22 cellular contexts compared by ENCODE assay signal in genomic region chr16:56773531-56773930, GRCh38.
"Had no signal": no experiment of that assay in that cellular context is flagged by ENCODE, and none has a peak within 500 bp of the region (broad histone marks: within the 10 kb centered on the region; RNA-seq: fewer than 3 reads in every experiment).

No MANE protein-coding gene starts in this region.

- H3K36me3 ChIP-seq: cardiac muscle cell, left ventricle myocardium inferior, neural progenitor cell, right atrium auricular region, spleen, tibial nerve had no signal

- ATAC-seq: activated T-cell treated with anti-CD3 and anti-CD28 coated beads, Interleukin-2, amount 50 U/mL, for 72 hours; foreskin keratinocyte; naive thymus-derived CD4-positive, alpha-beta T cell had no signal

- H2AFZ ChIP-seq: neural progenitor cell had no signal

- H3K27ac ChIP-seq: cardiac muscle cell, foreskin keratinocyte, left ventricle myocardium inferior, neural progenitor cell, right atrium auricular region, spleen, tibial nerve had no signal

- H3K27ac Mint-ChIP-seq: activated CD4-positive, alpha-beta memory T cell treated with anti-CD3 and anti-CD28 coated beads for 36 hours; activated naive CD4-positive, alpha-beta T cell treated with anti-CD3 and anti-CD28 coated beads for 36 hours; naive thymus-derived CD4-positive, alpha-beta T cell; neural progenitor cell; progenitor cell of endocrine pancreas; stimulated activated naive CD8-positive, alpha-beta T cell treated with anti-CD3 and anti-CD28 coated beads, Interleukin-15, Interleukin-2, amounts not matched to agents 100 ng/mL and 50 ng/mL, for 24 hours; T-helper 1 cell treated with Interleukin-12 subunit alpha and Interleukin-12 subunit beta and Interleukin-4 antibody, amounts not matched to agents 30 μg/mL and 1 μg/mL, for 36 hours had no signal

- DNase-seq: activated CD4-positive, alpha-beta memory T cell treated with anti-CD3 and anti-CD28 coated beads for 36 hours; activated CD4-positive, alpha-beta T cell treated with anti-CD3 and anti-CD28 coated beads for 48 hours; activated CD4-positive, CD25-positive, alpha-beta regulatory T cell; activated effector memory CD4-positive, alpha-beta T cell treated with Interleukin-2 at 50 U/mL for 16 hours; activated naive CD4-positive, alpha-beta T cell treated with anti-CD3 and anti-CD28 coated beads for 36 hours; activated T-cell treated with anti-CD3 and anti-CD28 coated beads, Interleukin-2, amount 50 U/mL, for 72 hours; amygdala; cortex of kidney; foreskin keratinocyte; kidney; left ventricle myocardium inferior; naive thymus-derived CD4-positive, alpha-beta T cell; spleen; stimulated activated CD4-positive, alpha-beta T cell treated with anti-CD3 and anti-CD28 coated beads, Interleukin-4, amount 100 ng/mL, for 4 hours; T1000 had no signal

- H3K4me3 ChIP-seq: cardiac muscle cell, left ventricle myocardium inferior, neural progenitor cell, right atrium auricular region, spleen, tibial nerve had no signal

- H3K27me3 Mint-ChIP-seq: activated CD4-positive, alpha-beta memory T cell treated with anti-CD3 and anti-CD28 coated beads for 36 hours; naive thymus-derived CD4-positive, alpha-beta T cell; progenitor cell of endocrine pancreas; stimulated activated naive CD8-positive, alpha-beta T cell treated with anti-CD3 and anti-CD28 coated beads, Interleukin-15, Interleukin-2, amounts not matched to agents 100 ng/mL and 50 ng/mL, for 24 hours had no signal

- H3K36me3 Mint-ChIP-seq: activated CD4-positive, alpha-beta memory T cell treated with anti-CD3 and anti-CD28 coated beads for 36 hours; neural progenitor cell had no signal

- H3K4me3 Mint-ChIP-seq: activated CD4-positive, alpha-beta memory T cell treated with anti-CD3 and anti-CD28 coated beads for 36 hours; activated naive CD4-positive, alpha-beta T cell treated with anti-CD3 and anti-CD28 coated beads for 36 hours; activated T-cell treated with anti-CD3 and anti-CD28 coated beads, Interleukin-2, amount 50 U/mL, for 72 hours; naive thymus-derived CD4-positive, alpha-beta T cell; neural progenitor cell; stimulated activated naive CD8-positive, alpha-beta T cell treated with anti-CD3 and anti-CD28 coated beads, Interleukin-15, Interleukin-2, amounts not matched to agents 100 ng/mL and 50 ng/mL, for 24 hours; T-helper 1 cell treated with Interleukin-12 subunit alpha and Interleukin-12 subunit beta and Interleukin-4 antibody, amounts not matched to agents 30 μg/mL and 1 μg/mL, for 36 hours had no signal

- H3K9me3 ChIP-seq: left ventricle myocardium inferior, right atrium auricular region, spleen, tibial nerve had no signal

- H3K9me3 Mint-ChIP-seq: activated CD4-positive, alpha-beta memory T cell treated with anti-CD3 and anti-CD28 coated beads for 36 hours; activated naive CD4-positive, alpha-beta T cell treated with anti-CD3 and anti-CD28 coated beads for 36 hours; activated T-cell treated with anti-CD3 and anti-CD28 coated beads, Interleukin-2, amount 50 U/mL, for 72 hours; naive thymus-derived CD4-positive, alpha-beta T cell; neural progenitor cell; stimulated activated naive CD8-positive, alpha-beta T cell treated with anti-CD3 and anti-CD28 coated beads, Interleukin-15, Interleukin-2, amounts not matched to agents 100 ng/mL and 50 ng/mL, for 24 hours; T-helper 1 cell treated with Interleukin-12 subunit alpha and Interleukin-12 subunit beta and Interleukin-4 antibody, amounts not matched to agents 30 μg/mL and 1 μg/mL, for 36 hours had no signal

- H3K4me2 ChIP-seq: neural progenitor cell had no signal

- H3K27me3 ChIP-seq: cardiac muscle cell, foreskin keratinocyte, neural progenitor cell, right atrium auricular region, spleen, tibial nerve had no signal
